ENCODE assay signal across 14 cellular contexts in the genomic region with DNA sequence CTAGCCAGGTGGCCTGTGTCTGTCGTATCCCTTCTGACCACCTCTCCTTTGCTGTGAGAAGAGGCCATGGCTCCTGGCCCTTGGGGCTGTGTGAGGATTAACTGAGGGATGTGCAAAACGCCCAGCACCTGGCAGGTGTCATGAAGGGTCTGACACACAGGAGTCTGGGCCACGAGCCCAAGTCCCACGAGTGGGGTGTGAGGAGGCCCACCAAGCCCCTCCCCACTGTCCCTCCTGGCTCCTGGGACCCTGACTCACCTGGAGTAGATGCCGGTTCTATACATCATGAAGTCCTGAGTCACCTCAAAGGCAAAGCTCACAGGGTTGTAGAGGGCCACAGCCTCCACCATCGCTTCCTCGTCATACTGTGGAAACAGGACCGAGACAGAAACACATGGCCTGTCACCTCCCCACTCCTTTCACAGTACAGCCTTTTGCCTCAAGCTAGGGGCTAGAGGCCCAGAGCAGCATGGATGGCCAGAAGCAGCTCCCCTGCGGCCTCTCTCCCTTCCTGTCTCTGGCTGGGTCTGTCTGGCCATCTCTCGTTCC.
"Had no signal": no experiment of that assay in that cellular context is flagged by ENCODE, and none has a peak within 500 bp of the region (broad histone marks: within the 10 kb centered on the region; RNA-seq: fewer than 3 reads in every experiment).

No MANE protein-coding gene starts in this region.

- H3K27me3 ChIP-seq: breast epithelium, gastrocnemius medialis, heart right ventricle, thyroid gland had no signal

- H3K27ac Mint-ChIP-seq: activated CD4-positive, alpha-beta T cell treated with anti-CD3 and anti-CD28 coated beads, Interleukin-2, amount 10 ng/mL, durations not matched to agents 24 days and 14 days; activated naive CD8-positive, alpha-beta T cell treated with anti-CD3 and anti-CD28 coated beads for 36 hours had no signal

- H3K27me3 Mint-ChIP-seq: activated CD4-positive, alpha-beta T cell treated with anti-CD3 and anti-CD28 coated beads, Interleukin-2, amount 10 ng/mL, durations not matched to agents 24 days and 14 days; activated naive CD8-positive, alpha-beta T cell treated with anti-CD3 and anti-CD28 coated beads for 36 hours had no signal

- H3K4me1 ChIP-seq: breast epithelium, gastrocnemius medialis, parathyroid adenoma, thyroid gland had no signal

- H3K4me3 ChIP-seq: breast epithelium, gastrocnemius medialis, heart right ventricle, SK-N-MC, thyroid gland had no signal

- H3K27ac ChIP-seq: breast epithelium, gastrocnemius medialis, heart right ventricle, parathyroid adenoma, SK-N-MC, thyroid gland had no signal

- H3K4me3 Mint-ChIP-seq: activated CD4-positive, alpha-beta T cell treated with anti-CD3 and anti-CD28 coated beads, Interleukin-2, amount 10 ng/mL, durations not matched to agents 24 days and 14 days; activated naive CD8-positive, alpha-beta T cell treated with anti-CD3 and anti-CD28 coated beads for 36 hours had no signal

- H3K9me3 ChIP-seq: breast epithelium, gastrocnemius medialis, heart right ventricle, thyroid gland had no signal

- H3K36me3 ChIP-seq: breast epithelium had no signal

- H3K79me2 ChIP-seq: parathyroid adenoma had no signal

- H3K9ac ChIP-seq: parathyroid adenoma had no signal

- ATAC-seq: gastrocnemius medialis had no signal

- H3K4me1 Mint-ChIP-seq: activated CD4-positive, alpha-beta T cell treated with anti-CD3 and anti-CD28 coated beads, Interleukin-2, amount 10 ng/mL, durations not matched to agents 24 days and 14 days; activated naive CD8-positive, alpha-beta T cell treated with anti-CD3 and anti-CD28 coated beads for 36 hours had no signal

- DNase-seq: activated CD4-positive, alpha-beta T cell treated with anti-CD3 and anti-CD28 coated beads, Interleukin-2, amount 10 ng/mL, durations not matched to agents 24 days and 14 days; activated gamma-delta T cell; activated naive CD8-positive, alpha-beta T cell treated with anti-CD3 and anti-CD28 coated beads for 36 hours; gastrocnemius medialis; heart right ventricle; retina; stimulated activated CD4-positive, alpha-beta T cell treated with anti-CD3 and anti-CD28 coated beads, Interleukin-15, amount 100 ng/mL, for 24 hours; stimulated activated CD4-positive, alpha-beta T cell treated with anti-CD3 and anti-CD28 coated beads, Interleukin-4, amount 100 ng/mL, for 24 hours; T-helper 1 cell; thyroid gland had no signal

- H2AFZ ChIP-seq: parathyroid adenoma had no signal

- H3K9me3 Mint-ChIP-seq: activated CD4-positive, alpha-beta T cell treated with anti-CD3 and anti-CD28 coated beads, Interleukin-2, amount 10 ng/mL, durations not matched to agents 24 days and 14 days; activated naive CD8-positive, alpha-beta T cell treated with anti-CD3 and anti-CD28 coated beads for 36 hours had no signal

- FAIRE-seq: keratinocyte had no signal
